ENCODE assay signal across 8 cellular contexts in genomic region chr1:47334765-47335435, GRCh38. TPM values are rescaled to one million over a fixed set of nuclear protein-coding genes. Genes with fewer than 3 reads are reported as not detected.
A peak's percentile ranks its signal among the peaks of the same experiment; 100 is the strongest.
DNase-seq lines count a peak whose midpoint lies in the region; ATAC-seq and TF ChIP-seq lines count a peak whose summit lies in the region.

No MANE protein-coding gene starts in this region.

- H3K27me3 Mint-ChIP-seq in MCF 10A (ENCODE audit: insufficient read depth, unreplicated experiment) = no peaks in the 10 kb centered on the region

- no peaks in the 10 kb centered on the region for H3K27me3 ChIP-seq in HL-60 (ENCODE audit: insufficient read depth, poor library complexity, severe bottlenecking)
- H3K27me3 ChIP-seq in mucosa of rectum (ENCODE audit: control insufficient read depth in 2 of 2, insufficient read depth in 2 of 2, low read length in 2 of 2) = no peaks in the 10 kb centered on the region

- intact Hi-C loops in MCF 10A (cut with micrococcal nuclease) = loop anchor here (5.0 kb wide), 1 partner anchor 143 kb away; the partner anchor contains the start of gene PDZK1IP1

- H3K27ac ChIP-seq in HL-60 (replicated peaks) (peak overlapping the region; percentile 89), mucosa of rectum (ENCODE audit: low read depth in 2 of 2, low read length in 2 of 2) (peak overlapping the region; percentile 98 to 99)

- H3K4me1 ChIP-seq in mucosa of rectum (ENCODE audit: control insufficient read depth in 2 of 2, insufficient read depth in 2 of 2, low read length in 2 of 2) = peaks cover 16 to 26% of the 10 kb centered on the region in 2 donors

- peak; percentile 13 for DNase-seq in AG08396 (ENCODE audit: low spot score)
- no peak for DNase-seq in HL-60 (ENCODE audit: low read depth in 1 of 2, low spot score in 1 of 2)
- peak; percentile 3 for DNase-seq in MCF 10A (ENCODE audit: unreplicated experiment)
- DNase-seq in NCI-H69 (lab: John Stamatoyannopoulos, UW) = no peak
- no peak for DNase-seq in glomerular visceral epithelial cell (ENCODE audit: extremely low spot score)

- H3K9me3 Mint-ChIP-seq in MCF 10A (ENCODE audit: unreplicated experiment) = no peaks in the 10 kb centered on the region

- H3K36me3 ChIP-seq in mucosa of rectum (ENCODE audit: control insufficient read depth in 2 of 2, insufficient read depth in 2 of 2, low read length in 2 of 2) = no peaks in the 10 kb centered on the region

- peak overlapping the region; percentile 94 to 98 for H3K9ac ChIP-seq in mucosa of rectum (ENCODE audit: low read depth in 1 of 2, low read length in 2 of 2)

- ATAC-seq in HG03565 (IDR thresholded peaks at IDR 0.05; ENCODE audit: unreplicated experiment) (no peak), GM18858 (IDR thresholded peaks at IDR 0.05; ENCODE audit: unreplicated experiment) (no peak)

- TSS peak; percentile 66 for BruUV-seq in MCF 10A (replicated peaks; lab: Mats Ljungman, UMichigan)

- H3K36me3 Mint-ChIP-seq in MCF 10A (ENCODE audit: insufficient read depth, unreplicated experiment) = peaks cover 24% of the 10 kb centered on the region

- H3K9me3 ChIP-seq in mucosa of rectum (ENCODE audit: control insufficient read depth in 2 of 2, low read length in 2 of 2) = no peaks in the 10 kb centered on the region

- CTCF ChIA-PET in MCF 10A (lab: Yijun Ruan, JAX) = interaction anchor here (0.5 to 6.6 kb wide), 8 partner anchors 17 to 596 kb away, joined by 3 to 36 read pairs (median 4); partner anchors contain the start of gene PDZK1IP1

- peak overlapping the region; percentile 82 for H3K4me3 ChIP-seq in HL-60 (replicated peaks; ENCODE audit: insufficient read depth, low read length)
- H3K4me3 ChIP-seq in mucosa of rectum (ENCODE audit: low read length in 2 of 2) = peak overlapping the region; percentile 95 to 99

- no peak overlapping the region for H3K4me3 Mint-ChIP-seq in MCF 10A (ENCODE audit: unreplicated experiment)

- POLR2A ChIA-PET in MCF 10A (lab: Yijun Ruan, JAX) = interaction anchor here (0.5 to 3.6 kb wide), 16 partner anchors 10 to 718 kb away, joined by 3 to 57 read pairs (median 4); partner anchors contain the start of genes MOB3C, PDZK1IP1 and STIL

- no peak for TF ChIP-seq CTCF in HL-60 (IDR thresholded peaks at IDR 0.05; ENCODE audit: insufficient read depth, low read length)
- TF ChIP-seq CTCF in MCF 10A (IDR thresholded peaks at IDR 0.05; ENCODE audit: unreplicated experiment) = no peak

- peaks cover 6% of the 10 kb centered on the region for H3K4me1 Mint-ChIP-seq in MCF 10A (ENCODE audit: insufficient read depth, unreplicated experiment)

- no peak overlapping the region for H3K27ac Mint-ChIP-seq in MCF 10A (ENCODE audit: low read depth, unreplicated experiment)

RNA-seq across cellular contexts. Expression of gene CMPK1, which starts 1.3 kb away (rescaled TPM):
- total RNA-seq in MCF 10A (2022) = 106 and 113 TPM in 2 replicates

RNA-seq across cellular contexts. Expression of gene STIL, which starts 21.0 kb away (rescaled TPM):
- 8.8 and 12.6 TPM in 2 replicates for total RNA-seq in MCF 10A (2022)

Comparison
In these comparisons a context has a peak if more than half of its experiments do, and no peak if none do; other contexts are left out.
1. DNase-seq: peak in AG08396 (single experiment) and MCF 10A (single experiment); none in HL-60 (0 of 2), NCI-H69 (single experiment) and glomerular visceral epithelial cell (single experiment).